8 cellular contexts compared by ENCODE assay signal in genomic region chr12:132761911-132762583, GRCh38. TPM values are rescaled to one million over a fixed set of nuclear protein-coding genes. Genes with fewer than 3 reads are reported as not detected.
DNase-seq lines count a peak whose midpoint lies in the region; ATAC-seq, FAIRE-seq and TF ChIP-seq lines count a peak whose summit lies in the region.

No MANE protein-coding gene starts in this region.

- peaks cover 48% of the 10 kb centered on the region for H3K79me2 ChIP-seq in ACC112 (ENCODE audit: control insufficient read depth, insufficient read depth, low read length, unreplicated experiment)

- TF ChIP-seq CTCF in kidney (IDR thresholded peaks at IDR 0.05; ENCODE audit: borderline replicate concordance, extremely low read depth, insufficient read depth): peak; percentile 4

- H3K4me3 ChIP-seq in ACC112 (ENCODE audit: low read depth, low read length) (peak overlapping the region; percentile 88), kidney (ENCODE audit: low read length in 2 of 2) (peak overlapping the region; percentile 49 to 77)

- H3K9me3 ChIP-seq in kidney (ENCODE audit: control insufficient read depth in 1 of 2, low read length in 2 of 2): no peaks in the 10 kb centered on the region

- no peaks in the 10 kb centered on the region for H3K27me3 ChIP-seq in ACC112 (ENCODE audit: insufficient read depth, low read length)

- ATAC-seq in GM18519 (IDR thresholded peaks at IDR 0.05; ENCODE audit: low FRiP score, unreplicated experiment) (peak; percentile 40), HG03045 (IDR thresholded peaks at IDR 0.05; ENCODE audit: unreplicated experiment) (peak; percentile 67)

- peak; percentile 70 for DNase-seq in NCI-H2196 treated with DMSO at 0.1 percent for 48 hours (lab: John Stamatoyannopoulos, UW; ENCODE audit: unreplicated experiment)
- peak; percentile 70 for DNase-seq in activated CD4-positive, CD25-positive, alpha-beta regulatory T cell treated with anti-CD3 and anti-CD28 coated beads, Interleukin-2, amount 50 U/mL, for 16 hours (ENCODE audit: low read depth, low spot score)
- DNase-seq in central memory CD4-positive, alpha-beta T cell: peak; percentile 82
- DNase-seq in kidney: peak; percentile 94
- DNase-seq in stimulated activated CD4-positive, alpha-beta T cell treated with anti-CD3 and anti-CD28 coated beads, Interleukin-12 subunit alpha, Interleukin-12 subunit beta, amount 100 ng/mL, for 48 hours (ENCODE audit: low read depth in 2 of 3, low spot score in 1 of 3): peak; percentile 64 to 80 (median 68)

- peak overlapping the region; percentile 72 for H2AFZ ChIP-seq in ACC112 (ENCODE audit: low read length, unreplicated experiment)

- H3K27ac ChIP-seq in ACC112 (ENCODE audit: low read depth, low read length) (peak overlapping the region; percentile 93), kidney (ENCODE audit: low read depth in 2 of 2, low read length in 2 of 2) (peak overlapping the region; percentile 88 to 91)

- intact Hi-C loops in kidney (cut with DNase I): no loop called here

- FAIRE-seq in kidney (lab: Jason Lieb, UNC): no peak

- H3K36me3 ChIP-seq in ACC112 (ENCODE audit: insufficient read depth, low read length) (peaks cover 9% of the 10 kb centered on the region), kidney (ENCODE audit: control insufficient read depth in 1 of 2, insufficient read depth in 2 of 2, low read length in 2 of 2) (no peaks in the 10 kb centered on the region)

- peak overlapping the region; percentile 8 to 75 for H3K9ac ChIP-seq in kidney (ENCODE audit: low read length in 2 of 2)

- H3K4me1 ChIP-seq in ACC112 (ENCODE audit: control insufficient read depth, insufficient read depth, low read length, unreplicated experiment) (peaks cover 10% of the 10 kb centered on the region), kidney (ENCODE audit: control insufficient read depth in 1 of 2, insufficient read depth in 1 of 2, low read depth in 1 of 2, low read length in 2 of 2) (peaks cover 3 to 15% of the 10 kb centered on the region in 2 donors)

RNA-seq across cellular contexts. Expression of gene ANKLE2, which starts 0.4 kb away (rescaled TPM):
- 57.3 TPM for total RNA-seq in kidney
- 14.6 TPM for polyA plus RNA-seq in kidney (ENCODE audit: insufficient read depth, low read depth, low replicate concordance)

RNA-seq across cellular contexts. Expression of gene PGAM5, which starts 51.4 kb away (rescaled TPM):
- total RNA-seq in kidney: 33.5 TPM
- polyA plus RNA-seq in kidney (ENCODE audit: insufficient read depth, low read depth, low replicate concordance): 19.4 TPM

Comparison
In these comparisons a context has a peak if more than half of its experiments do, and no peak if none do; other contexts are left out.
1. Peak in every context shown above with its lines: DNase-seq, ATAC-seq, H3K4me3 ChIP-seq and H3K27ac ChIP-seq.